ENCODE assay signal across 8 cellular contexts in the genomic region with DNA sequence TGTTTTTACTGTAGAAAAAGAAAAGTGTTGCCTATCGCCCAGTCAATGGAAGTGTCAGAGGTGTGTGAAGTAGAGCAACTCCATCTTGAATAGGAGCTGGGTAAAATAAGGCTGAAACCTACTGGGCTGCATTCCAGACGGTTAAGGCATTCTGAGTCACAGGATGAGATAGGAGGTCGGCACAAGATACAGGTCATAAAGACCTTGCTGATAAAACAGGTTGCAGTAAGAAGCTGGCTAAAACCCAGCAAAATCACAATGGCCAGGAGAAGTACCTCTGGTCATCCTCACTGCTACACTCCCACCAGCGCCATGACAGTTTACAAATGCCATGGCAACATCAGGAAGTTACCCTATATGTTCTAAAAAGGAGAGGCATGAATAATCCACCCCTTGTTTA.
A peak's percentile ranks its signal among the peaks of the same experiment; 100 is the strongest.
DNase-seq lines count a peak whose midpoint lies in the region; ATAC-seq, FAIRE-seq and TF ChIP-seq lines count a peak whose summit lies in the region.
"Not testable (repeated sequence)": the region's sequence is repeated elsewhere in the genome, so short reads cannot be mapped to it uniquely, and the experiment has no call there.

No MANE protein-coding gene starts in this region.

- H3K27ac Mint-ChIP-seq in astrocyte (ENCODE audit: unreplicated experiment) = peak overlapping the region; percentile 92
- not testable (repeated sequence) for H3K27ac Mint-ChIP-seq in endodermal cell, type B pancreatic cell

- not testable (repeated sequence) for H4K20me1 ChIP-seq in astrocyte (ENCODE audit: insufficient read depth, low read length)

- CTCF ChIA-PET in Panc1 (lab: Charles Lee) = interaction anchor here (0.6 kb wide), 1 partner anchor 234 kb away, joined by 3 read pairs; no protein-coding TSS in a partner anchor

- DNase-seq in Caki2 (ENCODE audit: low read depth) (peak; percentile 81), HS-5 (ENCODE audit: low read depth) (peak; percentile 46), astrocyte (ENCODE audit: low read depth) (peak; percentile 55), endodermal cell (peak; percentile 47), glomerular visceral epithelial cell (ENCODE audit: extremely low spot score) (peak; percentile 83), mucosa of gallbladder (ENCODE audit: low spot score) (peak; percentile 27)
- DNase-seq in Panc1 (ENCODE audit: low read depth, low spot score); type B pancreatic cell (ENCODE audit: extremely low spot score, unreplicated experiment): not testable (repeated sequence)

- not testable (repeated sequence) for H3K36me3 Mint-ChIP-seq in astrocyte (ENCODE audit: low read depth, unreplicated experiment); endodermal cell (ENCODE audit: low read depth); type B pancreatic cell

- 78 to 81% methylated on average over 3 to 4 of the region's 4 CpGs for WGBS in endodermal cell (ENCODE audit: insufficient coverage in 1 of 2, insufficient read length in 1 of 2), 2 experiments

- H3K27me3 ChIP-seq in Panc1 (ENCODE audit: control insufficient read depth, insufficient read depth, low read length); astrocyte (ENCODE audit: insufficient read depth, low read length); endodermal cell (ENCODE audit: control insufficient read depth, insufficient read depth, low read length, poor library complexity, severe bottlenecking): not testable (repeated sequence)

- peak; percentile 86 for ATAC-seq in Panc1

- not testable (repeated sequence) for H3K4me3 Mint-ChIP-seq in astrocyte (ENCODE audit: unreplicated experiment); endodermal cell
- peak overlapping the region; percentile 0 for H3K4me3 Mint-ChIP-seq in type B pancreatic cell

- H3K9ac ChIP-seq in astrocyte (ENCODE audit: low read length) = peak overlapping the region; percentile 55
- H3K9ac ChIP-seq in endodermal cell (ENCODE audit: extremely low read depth, low read length, poor library complexity, severe bottlenecking) = not testable (repeated sequence)

- not testable (repeated sequence) for H3K4me1 ChIP-seq in Panc1 (ENCODE audit: control insufficient read depth, insufficient read depth, low read length); endodermal cell (ENCODE audit: control insufficient read depth, insufficient read depth, low read length)
- peaks cover 20% of the 10 kb centered on the region for H3K4me1 ChIP-seq in astrocyte (ENCODE audit: insufficient read depth, low read length)

- not testable (repeated sequence) for H3K9me3 Mint-ChIP-seq in astrocyte (ENCODE audit: unreplicated experiment); endodermal cell
- H3K9me3 Mint-ChIP-seq in type B pancreatic cell = peaks cover 12% of the 10 kb centered on the region

- H3K4me1 Mint-ChIP-seq in astrocyte (ENCODE audit: low read depth, unreplicated experiment) = peaks cover 45% of the 10 kb centered on the region
- H3K4me1 Mint-ChIP-seq in endodermal cell = peaks cover 18% of the 10 kb centered on the region
- H3K4me1 Mint-ChIP-seq in type B pancreatic cell (ENCODE audit: unreplicated experiment) = peaks cover 31% of the 10 kb centered on the region

- not testable (repeated sequence) for BruUV-seq in Panc1 (replicated peaks; lab: Mats Ljungman, UMichigan)

- not testable (repeated sequence) for H3K27me3 Mint-ChIP-seq in astrocyte (ENCODE audit: low read depth, unreplicated experiment); endodermal cell (ENCODE audit: insufficient read depth); type B pancreatic cell

- not testable (repeated sequence) for H3K4me3 ChIP-seq in Panc1 (ENCODE audit: low read depth in 2 of 2, low read length in 2 of 2); astrocyte (ENCODE audit: insufficient read depth, low read depth, low read length); endodermal cell (ENCODE audit: low read length)

- POLR2A ChIA-PET in Panc1 (lab: Charles Lee) = interaction anchor here (0.6 kb wide), 1 partner anchor 85 kb away, joined by 3 read pairs; no protein-coding TSS in a partner anchor

- H3K27ac ChIP-seq in Panc1 (ENCODE audit: low read length) (peak overlapping the region; percentile 73), astrocyte (ENCODE audit: low read depth, low read length) (peak overlapping the region; percentile 96)
- H3K27ac ChIP-seq in endodermal cell (ENCODE audit: low read depth, low read length) = not testable (repeated sequence)

- FAIRE-seq in astrocyte (lab: Jason Lieb, UNC) = not testable (repeated sequence)

- H2AFZ ChIP-seq in astrocyte (ENCODE audit: low read depth, low read length) = peak overlapping the region; percentile 58

- in situ Hi-C loops in Caki2 (cut with HindIII; ENCODE audit: low pct_unique_long_range_greater_than_20kb, low sequenced_read_pairs); Panc1 (cut with HindIII; ENCODE audit: low pct_unique_long_range_greater_than_20kb, low sequenced_read_pairs): not testable (repeated sequence)

- not testable (repeated sequence) for TF ChIP-seq CTCF in Panc1 (IDR thresholded peaks at IDR 0.05); astrocyte (IDR thresholded peaks at IDR 0.05; ENCODE audit: insufficient read depth, low read depth, low read length); endodermal cell (conservative IDR thresholded peaks at IDR 0.05); type B pancreatic cell (conservative IDR thresholded peaks at IDR 0.05)

- intact Hi-C loops in Panc1 (cut with micrococcal nuclease; ENCODE audit: unreplicated experiment) = not testable (repeated sequence)

- H3K4me2 ChIP-seq in astrocyte (ENCODE audit: low read length) = peak overlapping the region; percentile 43

- H3K36me3 ChIP-seq in Panc1 (ENCODE audit: control insufficient read depth, insufficient read depth, low read length); astrocyte (ENCODE audit: insufficient read depth, low read length); endodermal cell (ENCODE audit: control insufficient read depth, insufficient read depth, low read length): not testable (repeated sequence)

- not testable (repeated sequence) for H3K79me2 ChIP-seq in astrocyte (ENCODE audit: insufficient read depth, low read length)

- H3K9me3 ChIP-seq in Panc1 (ENCODE audit: control insufficient read depth, insufficient read depth, low read depth, low read length); astrocyte (ENCODE audit: insufficient read depth, low read depth, low read length); endodermal cell (ENCODE audit: control insufficient read depth, low read length): not testable (repeated sequence)
